Comparison of ENCODE assay signal across 1 cellular context in the genomic region with DNA sequence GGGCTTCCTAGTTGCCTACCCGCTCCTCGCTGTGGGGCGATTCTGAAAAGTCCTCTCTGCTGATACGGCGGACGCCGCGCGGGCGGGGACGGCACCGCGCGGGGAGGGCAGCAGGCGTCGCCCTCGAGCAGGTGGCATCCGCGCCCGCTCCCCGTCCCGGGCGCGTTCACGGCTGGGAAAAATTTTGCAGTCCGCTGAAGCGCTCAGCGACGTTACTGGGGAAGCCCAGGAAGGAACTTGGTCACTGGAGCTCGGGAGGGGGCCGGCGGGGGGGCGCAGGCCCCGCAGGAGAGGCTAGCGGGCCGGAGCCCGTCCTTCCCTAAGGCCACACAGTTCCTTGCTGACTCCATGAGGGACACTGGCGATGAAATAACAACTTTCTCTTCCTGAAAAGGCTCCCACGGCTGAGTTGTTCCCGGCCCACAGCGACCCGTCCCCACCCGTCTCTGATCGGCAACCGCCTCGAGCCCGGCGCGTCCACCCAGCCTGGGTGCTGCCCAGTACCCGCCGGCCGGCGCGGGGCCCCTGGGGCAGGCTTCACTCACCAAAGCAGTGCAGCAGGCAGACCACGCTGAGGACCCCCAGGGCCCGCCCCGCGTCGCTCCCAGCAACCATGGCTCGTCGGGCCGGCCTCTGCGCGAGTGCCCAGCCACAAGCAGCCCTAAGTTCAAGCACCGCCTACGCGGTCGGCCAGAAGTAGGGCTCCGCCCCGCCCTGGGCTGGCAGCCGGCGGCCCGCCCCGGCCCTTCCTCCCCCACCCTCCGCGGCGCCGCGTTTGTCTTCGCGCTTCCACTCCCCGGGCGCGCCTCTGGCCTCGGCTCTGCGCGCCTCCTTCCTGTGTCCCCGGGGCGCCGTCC.
TF ChIP-seq lines count a peak whose summit lies in the region.

A gene with protein sequence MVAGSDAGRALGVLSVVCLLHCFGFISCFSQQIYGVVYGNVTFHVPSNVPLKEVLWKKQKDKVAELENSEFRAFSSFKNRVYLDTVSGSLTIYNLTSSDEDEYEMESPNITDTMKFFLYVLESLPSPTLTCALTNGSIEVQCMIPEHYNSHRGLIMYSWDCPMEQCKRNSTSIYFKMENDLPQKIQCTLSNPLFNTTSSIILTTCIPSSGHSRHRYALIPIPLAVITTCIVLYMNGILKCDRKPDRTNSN (minus strand): TSS at position 669 of the 857 bp plus-strand sequence. CDS start 54 bp downstream, at position 615.

TF ChIP-seq in K562, 482 proteins besides CTCF, POLR2A, EP300 and RAD21 (continued from another document and continues in another):
- TF ChIP-seq NCOR1 (IDR thresholded peaks at IDR 0.05) (peak; percentile 10; the same call in 1 of the 2 replicates), NFYB (IDR thresholded peaks at IDR 0.05; ENCODE audit: extremely low read depth, insufficient read length) (no peak), TCF7 (IDR thresholded peaks at IDR 0.05; ENCODE audit: borderline replicate concordance) (0 out of 2 replicates have a peak, but pooled peaks have one; percentile 32), RNF2 (IDR thresholded peaks at IDR 0.05) (peak; percentile 84), EP400 (IDR thresholded peaks at IDR 0.05) (no peak; the same call in 1 of the 2 replicates), TRIM24 (IDR thresholded peaks at IDR 0.05) (peak in 1 of 2 experiments; percentile 73; a peak in 1 of 4 replicates), ELF4 (CRISPR knock-in tag; IDR thresholded peaks at IDR 0.05) (0 out of 2 replicates have a peak, but pooled peaks have one; percentile 6), SOX6 (IDR thresholded peaks at IDR 0.05) (peak; percentile 13), FOXP1 (CRISPR knock-in tag; IDR thresholded peaks at IDR 0.05) (peak; percentile 43; the same call in 1 of the 2 replicates), NEUROD1 (IDR thresholded peaks at IDR 0.05; ENCODE audit: borderline replicate concordance, low read depth, low read length, partially characterized antibody) (peak; percentile 18), SIN3A (IDR thresholded peaks at IDR 0.05; ENCODE audit: borderline replicate concordance in 2 of 2, control insufficient read depth in 1 of 2, low read depth in 2 of 2, low read length in 2 of 2) (peak; percentile 63 to 72; a peak in 2 of 4 replicates), GABPA (tag; conservative IDR thresholded peaks at IDR 0.05; ENCODE audit: low read depth) (peak; percentile 62), RBM22 (IDR thresholded peaks at IDR 0.05; ENCODE audit: low read depth, low read length, poor library complexity, severe bottlenecking) (peak; percentile 89), CREM (IDR thresholded peaks at IDR 0.05; ENCODE audit: low read depth) (peak; percentile 61), ZNF668 (CRISPR knock-in tag; IDR thresholded peaks at IDR 0.05) (no peak), DDX20 (tag; IDR thresholded peaks at IDR 0.05; ENCODE audit: low read depth) (no peak)
- TF ChIP-seq, protein P1, sequence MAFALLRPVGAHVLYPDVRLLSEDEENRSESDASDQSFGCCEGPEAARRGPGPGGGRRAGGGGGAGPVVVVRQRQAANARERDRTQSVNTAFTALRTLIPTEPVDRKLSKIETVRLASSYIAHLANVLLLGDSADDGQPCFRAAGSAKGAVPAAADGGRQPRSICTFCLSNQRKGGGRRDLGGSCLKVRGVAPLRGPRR (CRISPR knock-in tag; IDR thresholded peaks at IDR 0.05): no peak
- TF ChIP-seq, protein P2, sequence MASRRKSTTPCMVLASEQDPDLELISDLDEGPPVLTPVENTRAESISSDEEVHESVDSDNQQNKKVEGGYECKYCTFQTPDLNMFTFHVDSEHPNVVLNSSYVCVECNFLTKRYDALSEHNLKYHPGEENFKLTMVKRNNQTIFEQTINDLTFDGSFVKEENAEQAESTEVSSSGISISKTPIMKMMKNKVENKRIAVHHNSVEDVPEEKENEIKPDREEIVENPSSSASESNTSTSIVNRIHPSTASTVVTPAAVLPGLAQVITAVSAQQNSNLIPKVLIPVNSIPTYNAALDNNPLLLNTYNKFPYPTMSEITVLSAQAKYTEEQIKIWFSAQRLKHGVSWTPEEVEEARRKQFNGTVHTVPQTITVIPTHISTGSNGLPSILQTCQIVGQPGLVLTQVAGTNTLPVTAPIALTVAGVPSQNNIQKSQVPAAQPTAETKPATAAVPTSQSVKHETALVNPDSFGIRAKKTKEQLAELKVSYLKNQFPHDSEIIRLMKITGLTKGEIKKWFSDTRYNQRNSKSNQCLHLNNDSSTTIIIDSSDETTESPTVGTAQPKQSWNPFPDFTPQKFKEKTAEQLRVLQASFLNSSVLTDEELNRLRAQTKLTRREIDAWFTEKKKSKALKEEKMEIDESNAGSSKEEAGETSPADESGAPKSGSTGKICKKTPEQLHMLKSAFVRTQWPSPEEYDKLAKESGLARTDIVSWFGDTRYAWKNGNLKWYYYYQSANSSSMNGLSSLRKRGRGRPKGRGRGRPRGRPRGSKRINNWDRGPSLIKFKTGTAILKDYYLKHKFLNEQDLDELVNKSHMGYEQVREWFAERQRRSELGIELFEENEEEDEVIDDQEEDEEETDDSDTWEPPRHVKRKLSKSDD (conservative IDR thresholded peaks at IDR 0.05; ENCODE audit: low read length): 0 out of 2 replicates have a peak, but pooled peaks have one; percentile 10
- TF ChIP-seq, protein P3, sequence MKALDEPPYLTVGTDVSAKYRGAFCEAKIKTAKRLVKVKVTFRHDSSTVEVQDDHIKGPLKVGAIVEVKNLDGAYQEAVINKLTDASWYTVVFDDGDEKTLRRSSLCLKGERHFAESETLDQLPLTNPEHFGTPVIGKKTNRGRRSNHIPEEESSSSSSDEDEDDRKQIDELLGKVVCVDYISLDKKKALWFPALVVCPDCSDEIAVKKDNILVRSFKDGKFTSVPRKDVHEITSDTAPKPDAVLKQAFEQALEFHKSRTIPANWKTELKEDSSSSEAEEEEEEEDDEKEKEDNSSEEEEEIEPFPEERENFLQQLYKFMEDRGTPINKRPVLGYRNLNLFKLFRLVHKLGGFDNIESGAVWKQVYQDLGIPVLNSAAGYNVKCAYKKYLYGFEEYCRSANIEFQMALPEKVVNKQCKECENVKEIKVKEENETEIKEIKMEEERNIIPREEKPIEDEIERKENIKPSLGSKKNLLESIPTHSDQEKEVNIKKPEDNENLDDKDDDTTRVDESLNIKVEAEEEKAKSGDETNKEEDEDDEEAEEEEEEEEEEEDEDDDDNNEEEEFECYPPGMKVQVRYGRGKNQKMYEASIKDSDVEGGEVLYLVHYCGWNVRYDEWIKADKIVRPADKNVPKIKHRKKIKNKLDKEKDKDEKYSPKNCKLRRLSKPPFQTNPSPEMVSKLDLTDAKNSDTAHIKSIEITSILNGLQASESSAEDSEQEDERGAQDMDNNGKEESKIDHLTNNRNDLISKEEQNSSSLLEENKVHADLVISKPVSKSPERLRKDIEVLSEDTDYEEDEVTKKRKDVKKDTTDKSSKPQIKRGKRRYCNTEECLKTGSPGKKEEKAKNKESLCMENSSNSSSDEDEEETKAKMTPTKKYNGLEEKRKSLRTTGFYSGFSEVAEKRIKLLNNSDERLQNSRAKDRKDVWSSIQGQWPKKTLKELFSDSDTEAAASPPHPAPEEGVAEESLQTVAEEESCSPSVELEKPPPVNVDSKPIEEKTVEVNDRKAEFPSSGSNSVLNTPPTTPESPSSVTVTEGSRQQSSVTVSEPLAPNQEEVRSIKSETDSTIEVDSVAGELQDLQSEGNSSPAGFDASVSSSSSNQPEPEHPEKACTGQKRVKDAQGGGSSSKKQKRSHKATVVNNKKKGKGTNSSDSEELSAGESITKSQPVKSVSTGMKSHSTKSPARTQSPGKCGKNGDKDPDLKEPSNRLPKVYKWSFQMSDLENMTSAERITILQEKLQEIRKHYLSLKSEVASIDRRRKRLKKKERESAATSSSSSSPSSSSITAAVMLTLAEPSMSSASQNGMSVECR (CRISPR knock-in tag; IDR thresholded peaks at IDR 0.05): peak; percentile 55; the same call in 1 of the 2 replicates
- TF ChIP-seq, protein P4, sequence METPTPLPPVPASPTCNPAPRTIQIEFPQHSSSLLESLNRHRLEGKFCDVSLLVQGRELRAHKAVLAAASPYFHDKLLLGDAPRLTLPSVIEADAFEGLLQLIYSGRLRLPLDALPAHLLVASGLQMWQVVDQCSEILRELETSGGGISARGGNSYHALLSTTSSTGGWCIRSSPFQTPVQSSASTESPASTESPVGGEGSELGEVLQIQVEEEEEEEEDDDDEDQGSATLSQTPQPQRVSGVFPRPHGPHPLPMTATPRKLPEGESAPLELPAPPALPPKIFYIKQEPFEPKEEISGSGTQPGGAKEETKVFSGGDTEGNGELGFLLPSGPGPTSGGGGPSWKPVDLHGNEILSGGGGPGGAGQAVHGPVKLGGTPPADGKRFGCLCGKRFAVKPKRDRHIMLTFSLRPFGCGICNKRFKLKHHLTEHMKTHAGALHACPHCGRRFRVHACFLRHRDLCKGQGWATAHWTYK (CRISPR knock-in tag; IDR thresholded peaks at IDR 0.05): peak; percentile 51; the same call in 1 of the 2 replicates
- TF ChIP-seq, protein P5, sequence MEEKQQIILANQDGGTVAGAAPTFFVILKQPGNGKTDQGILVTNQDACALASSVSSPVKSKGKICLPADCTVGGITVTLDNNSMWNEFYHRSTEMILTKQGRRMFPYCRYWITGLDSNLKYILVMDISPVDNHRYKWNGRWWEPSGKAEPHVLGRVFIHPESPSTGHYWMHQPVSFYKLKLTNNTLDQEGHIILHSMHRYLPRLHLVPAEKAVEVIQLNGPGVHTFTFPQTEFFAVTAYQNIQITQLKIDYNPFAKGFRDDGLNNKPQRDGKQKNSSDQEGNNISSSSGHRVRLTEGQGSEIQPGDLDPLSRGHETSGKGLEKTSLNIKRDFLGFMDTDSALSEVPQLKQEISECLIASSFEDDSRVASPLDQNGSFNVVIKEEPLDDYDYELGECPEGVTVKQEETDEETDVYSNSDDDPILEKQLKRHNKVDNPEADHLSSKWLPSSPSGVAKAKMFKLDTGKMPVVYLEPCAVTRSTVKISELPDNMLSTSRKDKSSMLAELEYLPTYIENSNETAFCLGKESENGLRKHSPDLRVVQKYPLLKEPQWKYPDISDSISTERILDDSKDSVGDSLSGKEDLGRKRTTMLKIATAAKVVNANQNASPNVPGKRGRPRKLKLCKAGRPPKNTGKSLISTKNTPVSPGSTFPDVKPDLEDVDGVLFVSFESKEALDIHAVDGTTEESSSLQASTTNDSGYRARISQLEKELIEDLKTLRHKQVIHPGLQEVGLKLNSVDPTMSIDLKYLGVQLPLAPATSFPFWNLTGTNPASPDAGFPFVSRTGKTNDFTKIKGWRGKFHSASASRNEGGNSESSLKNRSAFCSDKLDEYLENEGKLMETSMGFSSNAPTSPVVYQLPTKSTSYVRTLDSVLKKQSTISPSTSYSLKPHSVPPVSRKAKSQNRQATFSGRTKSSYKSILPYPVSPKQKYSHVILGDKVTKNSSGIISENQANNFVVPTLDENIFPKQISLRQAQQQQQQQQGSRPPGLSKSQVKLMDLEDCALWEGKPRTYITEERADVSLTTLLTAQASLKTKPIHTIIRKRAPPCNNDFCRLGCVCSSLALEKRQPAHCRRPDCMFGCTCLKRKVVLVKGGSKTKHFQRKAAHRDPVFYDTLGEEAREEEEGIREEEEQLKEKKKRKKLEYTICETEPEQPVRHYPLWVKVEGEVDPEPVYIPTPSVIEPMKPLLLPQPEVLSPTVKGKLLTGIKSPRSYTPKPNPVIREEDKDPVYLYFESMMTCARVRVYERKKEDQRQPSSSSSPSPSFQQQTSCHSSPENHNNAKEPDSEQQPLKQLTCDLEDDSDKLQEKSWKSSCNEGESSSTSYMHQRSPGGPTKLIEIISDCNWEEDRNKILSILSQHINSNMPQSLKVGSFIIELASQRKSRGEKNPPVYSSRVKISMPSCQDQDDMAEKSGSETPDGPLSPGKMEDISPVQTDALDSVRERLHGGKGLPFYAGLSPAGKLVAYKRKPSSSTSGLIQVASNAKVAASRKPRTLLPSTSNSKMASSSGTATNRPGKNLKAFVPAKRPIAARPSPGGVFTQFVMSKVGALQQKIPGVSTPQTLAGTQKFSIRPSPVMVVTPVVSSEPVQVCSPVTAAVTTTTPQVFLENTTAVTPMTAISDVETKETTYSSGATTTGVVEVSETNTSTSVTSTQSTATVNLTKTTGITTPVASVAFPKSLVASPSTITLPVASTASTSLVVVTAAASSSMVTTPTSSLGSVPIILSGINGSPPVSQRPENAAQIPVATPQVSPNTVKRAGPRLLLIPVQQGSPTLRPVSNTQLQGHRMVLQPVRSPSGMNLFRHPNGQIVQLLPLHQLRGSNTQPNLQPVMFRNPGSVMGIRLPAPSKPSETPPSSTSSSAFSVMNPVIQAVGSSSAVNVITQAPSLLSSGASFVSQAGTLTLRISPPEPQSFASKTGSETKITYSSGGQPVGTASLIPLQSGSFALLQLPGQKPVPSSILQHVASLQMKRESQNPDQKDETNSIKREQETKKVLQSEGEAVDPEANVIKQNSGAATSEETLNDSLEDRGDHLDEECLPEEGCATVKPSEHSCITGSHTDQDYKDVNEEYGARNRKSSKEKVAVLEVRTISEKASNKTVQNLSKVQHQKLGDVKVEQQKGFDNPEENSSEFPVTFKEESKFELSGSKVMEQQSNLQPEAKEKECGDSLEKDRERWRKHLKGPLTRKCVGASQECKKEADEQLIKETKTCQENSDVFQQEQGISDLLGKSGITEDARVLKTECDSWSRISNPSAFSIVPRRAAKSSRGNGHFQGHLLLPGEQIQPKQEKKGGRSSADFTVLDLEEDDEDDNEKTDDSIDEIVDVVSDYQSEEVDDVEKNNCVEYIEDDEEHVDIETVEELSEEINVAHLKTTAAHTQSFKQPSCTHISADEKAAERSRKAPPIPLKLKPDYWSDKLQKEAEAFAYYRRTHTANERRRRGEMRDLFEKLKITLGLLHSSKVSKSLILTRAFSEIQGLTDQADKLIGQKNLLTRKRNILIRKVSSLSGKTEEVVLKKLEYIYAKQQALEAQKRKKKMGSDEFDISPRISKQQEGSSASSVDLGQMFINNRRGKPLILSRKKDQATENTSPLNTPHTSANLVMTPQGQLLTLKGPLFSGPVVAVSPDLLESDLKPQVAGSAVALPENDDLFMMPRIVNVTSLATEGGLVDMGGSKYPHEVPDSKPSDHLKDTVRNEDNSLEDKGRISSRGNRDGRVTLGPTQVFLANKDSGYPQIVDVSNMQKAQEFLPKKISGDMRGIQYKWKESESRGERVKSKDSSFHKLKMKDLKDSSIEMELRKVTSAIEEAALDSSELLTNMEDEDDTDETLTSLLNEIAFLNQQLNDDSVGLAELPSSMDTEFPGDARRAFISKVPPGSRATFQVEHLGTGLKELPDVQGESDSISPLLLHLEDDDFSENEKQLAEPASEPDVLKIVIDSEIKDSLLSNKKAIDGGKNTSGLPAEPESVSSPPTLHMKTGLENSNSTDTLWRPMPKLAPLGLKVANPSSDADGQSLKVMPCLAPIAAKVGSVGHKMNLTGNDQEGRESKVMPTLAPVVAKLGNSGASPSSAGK (IDR thresholded peaks at IDR 0.05): peak; percentile 91
- TF ChIP-seq, protein P6, sequence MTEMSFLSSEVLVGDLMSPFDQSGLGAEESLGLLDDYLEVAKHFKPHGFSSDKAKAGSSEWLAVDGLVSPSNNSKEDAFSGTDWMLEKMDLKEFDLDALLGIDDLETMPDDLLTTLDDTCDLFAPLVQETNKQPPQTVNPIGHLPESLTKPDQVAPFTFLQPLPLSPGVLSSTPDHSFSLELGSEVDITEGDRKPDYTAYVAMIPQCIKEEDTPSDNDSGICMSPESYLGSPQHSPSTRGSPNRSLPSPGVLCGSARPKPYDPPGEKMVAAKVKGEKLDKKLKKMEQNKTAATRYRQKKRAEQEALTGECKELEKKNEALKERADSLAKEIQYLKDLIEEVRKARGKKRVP (CRISPR knock-in tag; IDR thresholded peaks at IDR 0.05): 0 out of 2 replicates have a peak, but pooled peaks have one; percentile 21
- TF ChIP-seq, protein P7, sequence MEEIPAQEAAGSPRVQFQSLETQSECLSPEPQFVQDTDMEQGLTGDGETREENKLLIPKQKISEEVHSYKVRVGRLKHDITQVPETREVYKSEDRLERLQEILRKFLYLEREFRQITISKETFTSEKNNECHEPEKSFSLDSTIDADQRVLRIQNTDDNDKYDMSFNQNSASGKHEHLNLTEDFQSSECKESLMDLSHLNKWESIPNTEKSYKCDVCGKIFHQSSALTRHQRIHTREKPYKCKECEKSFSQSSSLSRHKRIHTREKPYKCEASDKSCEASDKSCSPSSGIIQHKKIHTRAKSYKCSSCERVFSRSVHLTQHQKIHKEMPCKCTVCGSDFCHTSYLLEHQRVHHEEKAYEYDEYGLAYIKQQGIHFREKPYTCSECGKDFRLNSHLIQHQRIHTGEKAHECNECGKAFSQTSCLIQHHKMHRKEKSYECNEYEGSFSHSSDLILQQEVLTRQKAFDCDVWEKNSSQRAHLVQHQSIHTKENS (CRISPR knock-in tag; IDR thresholded peaks at IDR 0.05): no peak
